In genomic region chr3:73559730-73560129, GRCh38 we compare ENCODE assay signal across 16 cellular contexts.
DNase-seq lines count a peak whose midpoint lies in the region; ATAC-seq and TF ChIP-seq lines count a peak whose summit lies in the region.
"Had no signal": no experiment of that assay in that cellular context is flagged by ENCODE, and none has a peak within 500 bp of the region (broad histone marks: within the 10 kb centered on the region; RNA-seq: fewer than 3 reads in every experiment).

No MANE protein-coding gene starts in this region.

- no peaks in the 10 kb centered on the region for H3K36me3 ChIP-seq in mucosa of descending colon (ENCODE audit: low read depth)
- H3K36me3 ChIP-seq in smooth muscle cell (ENCODE audit: low read depth): no peaks in the 10 kb centered on the region
- H3K36me3 ChIP-seq: SJCRH30 had no signal

- DNase-seq in NCI-H526 treated with DMSO at 0.1 percent for 48 hours (lab: John Stamatoyannopoulos, UW) (peak; percentile 15), dorsolateral prefrontal cortex (no peak), mucosa of descending colon (no peak), smooth muscle cell (lab: John Stamatoyannopoulos, UW; ENCODE audit: unreplicated experiment) (no peak), epidermal melanocyte (ENCODE audit: insufficient read length, low spot score) (no peak), KBM-7 (no peak)
- DNase-seq: CD4-positive, CD25-positive, alpha-beta regulatory T cell; DMS79; GM23248; KG1; NCI-H1048; SJCRH30 had no signal

- H3K27me3 ChIP-seq in dorsolateral prefrontal cortex (no peaks in the 10 kb centered on the region), smooth muscle cell (ENCODE audit: low read depth) (no peaks in the 10 kb centered on the region)
- H3K27me3 ChIP-seq: SJCRH30 had no signal

- no peaks in the 10 kb centered on the region for H3K9me3 ChIP-seq in mucosa of descending colon
- no peaks in the 10 kb centered on the region for H3K9me3 ChIP-seq in smooth muscle cell (replicated peaks; ENCODE audit: low read depth)
- H3K9me3 ChIP-seq: SJCRH30 had no signal

- H3K79me2 ChIP-seq in smooth muscle cell (ENCODE audit: low read depth): peaks cover 85% of the 10 kb centered on the region

- H4K20me1 ChIP-seq in smooth muscle cell (ENCODE audit: low read depth): peaks cover 95% of the 10 kb centered on the region

- no peak overlapping the region for H2AFZ ChIP-seq in smooth muscle cell (ENCODE audit: low read depth)
- H2AFZ ChIP-seq: GM23248 had no signal

- peak overlapping the region; percentile 84 for H3K4me2 ChIP-seq in smooth muscle cell

- H3K4me1 ChIP-seq in mucosa of descending colon (ENCODE audit: low read depth) (peaks cover 3% of the 10 kb centered on the region), smooth muscle cell (ENCODE audit: low read depth) (peaks cover 49% of the 10 kb centered on the region)

- no peak overlapping the region for H3K9ac ChIP-seq in smooth muscle cell (ENCODE audit: low read depth)
- H3K9ac ChIP-seq: GM23248 had no signal

- ATAC-seq in mucosa of descending colon (peak; percentile 60), GM21529 (IDR thresholded peaks at IDR 0.05; ENCODE audit: unreplicated experiment) (no peak), HG03565 (IDR thresholded peaks at IDR 0.05; ENCODE audit: unreplicated experiment) (no peak)
- ATAC-seq: GM12878 had no signal

- H3F3A ChIP-seq in smooth muscle cell (ENCODE audit: low read depth): peaks cover 46% of the 10 kb centered on the region

- WGBS in smooth muscle cell (ENCODE audit: low lambda C conversion rate): 57% methylated on average over 2 of the region's 2 CpGs

- no peak for TF ChIP-seq CTCF in dorsolateral prefrontal cortex (IDR thresholded peaks at IDR 0.05 in 54 of 56, conservative IDR thresholded peaks at IDR 0.05 in 2 of 56; ENCODE audit: low read depth in 1 of 56, partially characterized antibody in 56 of 56)
- no peak for TF ChIP-seq CTCF in mucosa of descending colon (IDR thresholded peaks at IDR 0.05)
- no peak for TF ChIP-seq CTCF in smooth muscle cell (IDR thresholded peaks at IDR 0.05; ENCODE audit: borderline replicate concordance, insufficient read depth, poor library complexity, severe bottlenecking)

- H3K27ac ChIP-seq in dorsolateral prefrontal cortex (peak overlapping the region in 22 of 59 donors; percentile 12 to 89 (median 66)), smooth muscle cell (ENCODE audit: low read depth) (peak overlapping the region; percentile 87)
- H3K27ac ChIP-seq: GM23248, HL-60, SJCRH30 had no signal

- in situ Hi-C loops in KBM-7 (cut with MboI; ENCODE audit: low pct_unique_long_range_greater_than_20kb, low sequenced_read_pairs): no loop called here

- intact Hi-C loops in dorsolateral prefrontal cortex (cut with DNase I): no loop called here
- intact Hi-C loops in mucosa of descending colon (cut with DNase I, micrococcal nuclease): no loop called here

- H3K4me3 ChIP-seq in dorsolateral prefrontal cortex (peak overlapping the region in 55 of 59 donors; percentile 4 to 67 (median 49)), mucosa of descending colon (no peak overlapping the region), smooth muscle cell (no peak overlapping the region)
- H3K4me3 ChIP-seq: GM12878, GM23248, SJCRH30 had no signal

Comparison
In these comparisons a context has a peak if more than half of its experiments do, and no peak if none do; other contexts are left out.
1. H3K4me3 ChIP-seq: peak in dorsolateral prefrontal cortex (55 of 59); none in mucosa of descending colon (single experiment) and smooth muscle cell (single experiment).